In the genomic region with DNA sequence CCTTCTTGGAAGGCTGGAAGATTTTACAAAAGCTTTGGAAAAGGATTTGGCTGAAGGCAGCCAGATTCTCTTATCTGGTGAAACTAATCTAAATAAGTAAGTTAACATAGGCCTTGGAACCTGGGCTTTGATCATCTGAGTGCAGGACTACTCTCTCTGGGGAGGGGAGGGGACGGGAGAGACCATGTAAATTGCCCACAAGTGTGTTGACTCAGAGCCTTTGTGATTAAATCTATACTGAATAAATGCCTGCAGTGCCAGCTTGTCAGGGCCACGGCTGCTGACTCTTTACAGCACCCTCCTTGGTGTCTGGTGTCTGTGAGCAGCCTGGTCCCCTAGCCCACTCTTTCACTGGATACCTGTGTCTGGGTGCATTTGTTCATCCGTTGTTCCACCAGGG, we compare ENCODE assay signal across 29 cellular contexts.
"Had no signal": no experiment of that assay in that cellular context is flagged by ENCODE, and none has a peak within 500 bp of the region (broad histone marks: within the 10 kb centered on the region; RNA-seq: fewer than 3 reads in every experiment).

No MANE protein-coding gene starts in this region.

- H3K36me3 ChIP-seq: colonic mucosa, gastrocnemius medialis, right atrium auricular region, stomach, thyroid gland, upper lobe of left lung, vagina had no signal

- H3K9me3 Mint-ChIP-seq: central memory CD8-positive, alpha-beta T cell had no signal

- H3K27ac ChIP-seq: colonic mucosa, gastrocnemius medialis, parathyroid adenoma, right atrium auricular region, stomach, thyroid gland, upper lobe of left lung, vagina, VCaP had no signal

- H3K4me3 Mint-ChIP-seq: activated naive CD8-positive, alpha-beta T cell; central memory CD8-positive, alpha-beta T cell; immature natural killer cell; naive thymus-derived CD4-positive, alpha-beta T cell; stimulated activated naive B cell treated with anti-CD40 and anti-IgM and Interleukin-4, amounts not matched to agents 10 μg/mL and 1 μg/mL and 100 μg/mL, for 72 hours had no signal

- H3K9me3 ChIP-seq: colonic mucosa, gastrocnemius medialis, right atrium auricular region, stomach, thyroid gland, upper lobe of left lung, vagina had no signal

- H3K4me1 Mint-ChIP-seq: stimulated activated naive B cell treated with anti-CD40 and anti-IgM and Interleukin-4, amounts not matched to agents 10 μg/mL and 1 μg/mL and 100 μg/mL, for 72 hours had no signal

- H3K9ac ChIP-seq: parathyroid adenoma had no signal

- H3K27me3 ChIP-seq: colonic mucosa, gastrocnemius medialis, right atrium auricular region, stomach, thyroid gland, upper lobe of left lung, vagina had no signal

- ATAC-seq: activated CD4-positive, CD25-positive, alpha-beta regulatory T cell treated with anti-CD3 and anti-CD28 coated beads, Interleukin-2, amount 50 U/mL, for 24 hours; gastrocnemius medialis; naive thymus-derived CD4-positive, alpha-beta T cell; stimulated activated naive B cell treated with anti-CD40 and anti-IgM and Interleukin-4, amounts not matched to agents 10 μg/mL and 1 μg/mL and 100 μg/mL, for 72 hours had no signal

- H3K36me3 Mint-ChIP-seq: activated naive CD8-positive, alpha-beta T cell; immature natural killer cell; stimulated activated naive B cell treated with anti-CD40 and anti-IgM and Interleukin-4, amounts not matched to agents 10 μg/mL and 1 μg/mL and 100 μg/mL, for 72 hours had no signal

- DNase-seq: activated CD4-positive, alpha-beta T cell treated with anti-CD3 and anti-CD28 coated beads for 48 hours; activated CD4-positive, alpha-beta T cell treated with anti-CD3 and anti-CD28 coated beads, Interleukin-2, amount 50 U/mL, for 48 hours; activated CD8-positive, alpha-beta memory T cell treated with anti-CD3 and anti-CD28 coated beads for 24 hours; activated effector memory CD4-positive, alpha-beta T cell treated with Interleukin-2 at 50 U/mL for 16 hours; activated naive CD4-positive, alpha-beta T cell treated with Interleukin-2 at 50 U/mL for 16 hours; anterior cingulate cortex; colonic mucosa; effector CD8-positive, alpha-beta T cell; gastrocnemius medialis; glutamatergic neuron; hippocampal formation; immature natural killer cell; midbrain; naive thymus-derived CD4-positive, alpha-beta T cell; stimulated activated CD4-positive, alpha-beta T cell treated with anti-CD3 and anti-CD28 coated beads, Interleukin-1b, Interleukin-23, amount 100 ng/mL, for 48 hours; stimulated activated CD4-positive, alpha-beta T cell treated with anti-CD3 and anti-CD28 coated beads, Interleukin-4, amount 100 ng/mL, for 4 hours; stimulated activated CD8-positive, alpha-beta memory T cell treated with anti-CD3 and anti-CD28 coated beads, Interleukin-4, amount 100 ng/mL, for 48 hours; stimulated activated naive B cell treated with anti-CD40 and anti-IgM and Interleukin-4, amounts not matched to agents 10 μg/mL and 1 μg/mL and 100 μg/mL, for 72 hours; stomach; thyroid gland; upper lobe of left lung had no signal

- H3K4me3 ChIP-seq: colonic mucosa, gastrocnemius medialis, right atrium auricular region, smooth muscle cell, stomach, thyroid gland, upper lobe of left lung, vagina had no signal

- H2AFZ ChIP-seq: parathyroid adenoma had no signal

- H3K27ac Mint-ChIP-seq: activated naive CD8-positive, alpha-beta T cell; immature natural killer cell; naive thymus-derived CD4-positive, alpha-beta T cell; stimulated activated naive B cell treated with anti-CD40 and anti-IgM and Interleukin-4, amounts not matched to agents 10 μg/mL and 1 μg/mL and 100 μg/mL, for 72 hours had no signal

- H3K4me1 ChIP-seq: colonic mucosa, gastrocnemius medialis, parathyroid adenoma, right atrium auricular region, stomach, thyroid gland, vagina had no signal

- H3K79me2 ChIP-seq: parathyroid adenoma had no signal

- H3K4me2 ChIP-seq: smooth muscle cell had no signal
